ENCODE assay signal across 3 cellular contexts in genomic region chr6:34098045-34098936, GRCh38.
TF ChIP-seq lines count a peak whose summit lies in the region.

No MANE protein-coding gene starts in this region.

TF ChIP-seq in GM23338, 12 proteins besides CTCF, POLR2A, EP300 and RAD21 (continues in another document):
- TF ChIP-seq JUNB (IDR thresholded peaks at IDR 0.05; ENCODE audit: unreplicated experiment) (no peak), ZNF114 (CRISPR knock-in tag; IDR thresholded peaks at IDR 0.05) (no peak), STAT1 (IDR thresholded peaks at IDR 0.05; ENCODE audit: unreplicated experiment) (no peak), ZNF462 (CRISPR knock-in tag; IDR thresholded peaks at IDR 0.05) (no peak), ZNF331 (CRISPR knock-in tag; IDR thresholded peaks at IDR 0.05; ENCODE audit: low read depth) (no peak), EZH2phosphoT487 (IDR thresholded peaks at IDR 0.05; ENCODE audit: unreplicated experiment) (no peak), CREB1 (CRISPR knock-in tag; IDR thresholded peaks at IDR 0.05; ENCODE audit: low read depth) (no peak), POLR2AphosphoS5 (IDR thresholded peaks at IDR 0.05; ENCODE audit: low read depth) (no peak), EZH2 (IDR thresholded peaks at IDR 0.05; ENCODE audit: low read depth, unreplicated experiment) (no peak)

TF ChIP-seq in IMR-90, 13 proteins besides CTCF, POLR2A, EP300 and RAD21:
- no peak for TF ChIP-seq NFE2L2 (IDR thresholded peaks at IDR 0.05; ENCODE audit: low read depth, low read length)
- no peak for TF ChIP-seq SMC3 (IDR thresholded peaks at IDR 0.05; ENCODE audit: low read depth, low read length)
- no peak for TF ChIP-seq USF2 (IDR thresholded peaks at IDR 0.05; ENCODE audit: low read depth, low read length)
- TF ChIP-seq MAFK (IDR thresholded peaks at IDR 0.05; ENCODE audit: low read depth, low read length): no peak
- TF ChIP-seq RCOR1 (IDR thresholded peaks at IDR 0.05; ENCODE audit: insufficient replicate concordance, low read length): no peak
- TF ChIP-seq CEBPB (IDR thresholded peaks at IDR 0.05; ENCODE audit: low read depth, low read length): no peak

TF ChIP-seq in WTC11, 78 proteins besides CTCF, POLR2A, EP300 and RAD21:
- no peak for TF ChIP-seq TEAD1 (CRISPR knock-in tag; IDR thresholded peaks at IDR 0.05)
- no peak for TF ChIP-seq E2F1 (CRISPR knock-in tag; IDR thresholded peaks at IDR 0.05)
TF ChIP-seq in WTC11: peak in this region for 0.
